Comparison of ENCODE assay signal across 10 cellular contexts in genomic region chr3:177150218-177150916, GRCh38. TPM values are rescaled to one million over a fixed set of nuclear protein-coding genes. Genes with fewer than 3 reads are reported as not detected.
DNase-seq lines count a peak whose midpoint lies in the region; ATAC-seq and TF ChIP-seq lines count a peak whose summit lies in the region.
"Had no signal": no experiment of that assay in that cellular context is flagged by ENCODE, and none has a peak within 500 bp of the region (broad histone marks: within the 10 kb centered on the region; RNA-seq: fewer than 3 reads in every experiment).

No MANE protein-coding gene starts in this region.

- H3K4me1 ChIP-seq in mucosa of stomach (ENCODE audit: control insufficient read depth, insufficient read depth, low read length) = peaks cover 34% of the 10 kb centered on the region
- H3K4me1 ChIP-seq in tibial artery = peaks cover 0 to 82% (median 32%) of the 10 kb centered on the region in 4 donors

- H3K27ac Mint-ChIP-seq in brain = peak overlapping the region in 4 of 5 experiments; percentile 33 to 78 (median 67)

- peaks cover 68% of the 10 kb centered on the region for H3K4me1 Mint-ChIP-seq in brain

- in situ Hi-C loops in G401 (cut with HindIII; ENCODE audit: low sequenced_read_pairs) = no loop called here

- peaks cover 3 to 36% (median 12%) of the 10 kb centered on the region in 5 experiments for H3K9me3 Mint-ChIP-seq in brain

- peak overlapping the region in 1 of 2 donors; percentile 22 for H3K27ac ChIP-seq in tibial artery
- H3K27ac ChIP-seq: HL-60 had no signal

- H3K4me3 ChIP-seq in mucosa of stomach (ENCODE audit: low read length) (no peak overlapping the region), tibial artery (no peak overlapping the region)

- no peaks in the 10 kb centered on the region for H3K27me3 Mint-ChIP-seq in brain

- TF ChIP-seq CTCF in brain (conservative IDR thresholded peaks at IDR 0.05) = no peak
- no peak for TF ChIP-seq CTCF in tibial artery (IDR thresholded peaks at IDR 0.05)

- H3K36me3 ChIP-seq in mucosa of stomach (ENCODE audit: control insufficient read depth, insufficient read depth, low read length) (no peaks in the 10 kb centered on the region), tibial artery (no peaks in the 10 kb centered on the region)

- H3K9me3 ChIP-seq in mucosa of stomach (ENCODE audit: control insufficient read depth, low read length) (no peaks in the 10 kb centered on the region), tibial artery (no peaks in the 10 kb centered on the region)

- ATAC-seq in HG03066 (IDR thresholded peaks at IDR 0.05; ENCODE audit: low read depth, unreplicated experiment) = peak; percentile 8
- no peak for ATAC-seq in GM21723 (IDR thresholded peaks at IDR 0.05; ENCODE audit: unreplicated experiment)

- intact Hi-C loops in tibial artery (cut with DNase I; ENCODE audit: low total_unique reads) = no loop called here

- H3K27me3 ChIP-seq in mucosa of stomach (ENCODE audit: control insufficient read depth, insufficient read depth, low read length) (no peaks in the 10 kb centered on the region), tibial artery (no peaks in the 10 kb centered on the region)

- H3K4me3 Mint-ChIP-seq in brain = peak overlapping the region in 1 of 5 experiments; percentile 47

- DNase-seq in G401 (ENCODE audit: low spot score) (peak; percentile 73), AG08395 (ENCODE audit: low spot score) (no peak), tibial artery (no peak), UCSD-AML1 (lab: John Stamatoyannopoulos, UW; ENCODE audit: unreplicated experiment) (no peak)
- DNase-seq: activated naive CD4-positive, alpha-beta T cell treated with Interleukin-2 at 50 U/mL for 16 hours had no signal

- peak overlapping the region; percentile 10 for H3K9ac ChIP-seq in mucosa of stomach (ENCODE audit: low read length)

- peaks cover 56% of the 10 kb centered on the region for H3K36me3 Mint-ChIP-seq in brain

RNA-seq across cellular contexts. Expression of gene TBL1XR1, which starts 46.9 kb away (rescaled TPM):
- 49.7 and 68.1 TPM in 2 replicates for total RNA-seq in G401 (2014; rRNA removed; shearing (Covaris generic))
- polyA plus RNA-seq in brain (ENCODE audit: insufficient read depth, low read depth, low replicate concordance) = 22.5 TPM
